23 cellular contexts compared by ENCODE assay signal in the genomic region with DNA sequence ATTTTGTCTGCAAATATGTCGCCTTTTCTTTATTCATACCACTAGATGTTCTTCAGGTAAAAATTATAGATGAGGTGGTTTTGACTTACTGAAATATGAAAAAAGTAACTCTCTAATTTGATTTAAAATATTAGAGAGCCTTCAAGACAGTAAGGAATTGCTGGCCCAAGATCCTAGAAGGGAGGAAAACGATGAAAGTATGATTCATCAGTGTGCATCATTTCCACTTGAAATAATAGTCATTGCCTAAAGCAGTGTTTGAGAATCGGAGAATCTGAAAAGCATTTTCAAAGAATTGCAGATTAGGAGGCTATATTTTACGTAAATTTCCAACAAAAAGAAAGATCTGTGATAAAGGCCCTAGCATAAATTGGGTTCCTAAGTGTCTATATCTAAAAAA.
DNase-seq lines count a peak whose midpoint lies in the region; ATAC-seq, FAIRE-seq and TF ChIP-seq lines count a peak whose summit lies in the region.
"Had no signal": no experiment of that assay in that cellular context is flagged by ENCODE, and none has a peak within 500 bp of the region (broad histone marks: within the 10 kb centered on the region; RNA-seq: fewer than 3 reads in every experiment).

No MANE protein-coding gene starts in this region.

- no peak overlapping the region for H3K4me3 ChIP-seq in bronchial epithelial cell (ENCODE audit: low read depth, low read length)

- no peaks in the 10 kb centered on the region for H3K27me3 ChIP-seq in bronchial epithelial cell (ENCODE audit: control insufficient read depth, insufficient read depth, low read length)
- H3K27me3 ChIP-seq: BE2C had no signal

- H3K36me3 Mint-ChIP-seq in glutamatergic neuron (ENCODE audit: unreplicated experiment): no peaks in the 10 kb centered on the region
- H3K36me3 Mint-ChIP-seq: CD4-positive, CD25-positive, alpha-beta regulatory T cell; CD8-positive, alpha-beta memory T cell; IgD-negative memory B cell had no signal

- no peaks in the 10 kb centered on the region for H3K27me3 Mint-ChIP-seq in glutamatergic neuron (ENCODE audit: unreplicated experiment)
- H3K27me3 Mint-ChIP-seq: CD4-positive, CD25-positive, alpha-beta regulatory T cell; CD8-positive, alpha-beta memory T cell; IgD-negative memory B cell had no signal

- no peaks in the 10 kb centered on the region for H3K9me3 Mint-ChIP-seq in glutamatergic neuron (ENCODE audit: unreplicated experiment)

- TF ChIP-seq CTCF in bronchial epithelial cell (IDR thresholded peaks at IDR 0.05; ENCODE audit: insufficient read depth, low read length, severe bottlenecking): no peak
- no peak for TF ChIP-seq CTCF in glutamatergic neuron (IDR thresholded peaks at IDR 0.05; ENCODE audit: partially characterized antibody, unreplicated experiment)

- FAIRE-seq in bronchial epithelial cell (lab: Jason Lieb, UNC): no peak
- FAIRE-seq: GM12892, GM18507, HepG2 had no signal

- no peak overlapping the region for H3K27ac Mint-ChIP-seq in glutamatergic neuron (ENCODE audit: unreplicated experiment)
- H3K27ac Mint-ChIP-seq: CD4-positive, CD25-positive, alpha-beta regulatory T cell; CD8-positive, alpha-beta memory T cell; IgD-negative memory B cell had no signal

- ATAC-seq in GM18517 (IDR thresholded peaks at IDR 0.05; ENCODE audit: unreplicated experiment): no peak
- ATAC-seq in HG03025 (IDR thresholded peaks at IDR 0.05; ENCODE audit: low FRiP score, unreplicated experiment): no peak
- ATAC-seq: HCT116, HepG2 had no signal

- DNase-seq in A172 (ENCODE audit: low spot score) (peak; percentile 35), Daoy (ENCODE audit: low read depth) (peak; percentile 15), RKO (ENCODE audit: low spot score) (peak; percentile 58), bronchial epithelial cell (ENCODE audit: low read depth) (peak; percentile 13), glutamatergic neuron (no peak), GM19240 (ENCODE audit: insufficient read length, low spot score) (no peak)
- DNase-seq: 8988T; BE2C; C1 segment of cervical spinal cord; CD4-positive, CD25-positive, alpha-beta regulatory T cell; CD8-positive, alpha-beta memory T cell; COR-L47; GDM1; GOT3; H7; KBM-7 had no signal

- no peaks in the 10 kb centered on the region for H3K4me1 Mint-ChIP-seq in glutamatergic neuron (ENCODE audit: low read depth, unreplicated experiment)
- H3K4me1 Mint-ChIP-seq: CD4-positive, CD25-positive, alpha-beta regulatory T cell; CD8-positive, alpha-beta memory T cell; IgD-negative memory B cell had no signal

- no peak overlapping the region for H3K4me3 Mint-ChIP-seq in glutamatergic neuron (ENCODE audit: unreplicated experiment)
- H3K4me3 Mint-ChIP-seq: CD4-positive, CD25-positive, alpha-beta regulatory T cell; CD8-positive, alpha-beta memory T cell; IgD-negative memory B cell had no signal

- no peaks in the 10 kb centered on the region for H3K36me3 ChIP-seq in bronchial epithelial cell (ENCODE audit: control insufficient read depth, insufficient read depth, low read length)
- H3K36me3 ChIP-seq: BE2C had no signal

Comparison
In these comparisons a context has a peak if more than half of its experiments do, and no peak if none do; other contexts are left out.
1. DNase-seq: peak in A172 (single experiment), Daoy (single experiment), RKO (single experiment) and bronchial epithelial cell (single experiment); none in glutamatergic neuron (single experiment) and GM19240 (single experiment).